29 cellular contexts compared by ENCODE assay signal in the genomic region with DNA sequence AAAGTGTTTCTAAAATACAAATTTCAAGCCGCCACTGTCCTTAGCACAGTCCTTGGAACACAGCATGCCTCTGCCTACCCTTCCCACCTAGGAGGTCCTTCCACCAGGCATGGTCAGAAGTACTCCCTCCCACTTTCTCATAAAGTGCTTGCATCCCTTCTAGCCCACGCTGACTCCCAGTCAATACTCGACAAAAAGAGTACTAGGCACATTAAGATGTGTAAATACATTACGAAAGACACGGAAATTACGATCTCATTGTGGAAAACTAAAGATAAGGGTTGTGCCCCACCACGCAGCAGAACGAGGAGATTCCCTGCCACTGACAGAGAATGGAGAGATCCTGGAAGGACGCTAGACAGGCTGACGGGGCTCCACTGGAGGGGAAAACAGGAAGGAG. TPM values are rescaled to one million over a fixed set of nuclear protein-coding genes. Genes with fewer than 3 reads are reported as not detected.
DNase-seq lines count a peak whose midpoint lies in the region; ATAC-seq, FAIRE-seq and TF ChIP-seq lines count a peak whose summit lies in the region.
"Had no signal": no experiment of that assay in that cellular context is flagged by ENCODE, and none has a peak within 500 bp of the region (broad histone marks: within the 10 kb centered on the region; RNA-seq: fewer than 3 reads in every experiment).

No MANE protein-coding gene starts in this region.

- intact Hi-C loops in HepG2 (cut with micrococcal nuclease; ENCODE audit: unreplicated experiment): no loop called here

- POLR2A ChIA-PET in HepG2 (lab: Yijun Ruan, JAX) (interaction anchor here (0.7 to 1.7 kb wide), 6 partner anchors 11 to 101 kb away, joined by 3 to 10 read pairs (median 4); a partner anchor contains a TSS), SK-N-SH (lab: Yijun Ruan, JAX) (no interaction called here)

- H3T11ph ChIP-seq in H9 (ENCODE audit: low read length): no peak overlapping the region

- H3K27me3 Mint-ChIP-seq in H9 (ENCODE audit: low read depth): no peaks in the 10 kb centered on the region
- H3K27me3 Mint-ChIP-seq in progenitor cell of endocrine pancreas: no peaks in the 10 kb centered on the region
- H3K27me3 Mint-ChIP-seq: activated B cell treated with CpG ODN at 0.5 μM for 24 hours; activated naive CD8-positive, alpha-beta T cell treated with anti-CD3 and anti-CD28 coated beads, Interleukin-2, amount 50 U/mL, for 24 hours; stimulated activated naive CD8-positive, alpha-beta T cell treated with anti-CD3 and anti-CD28 coated beads, Interleukin-15, amount 100 ng/mL, for 72 hours had no signal

- H3F3A ChIP-seq in SK-N-SH (replicated peaks; ENCODE audit: insufficient read depth): no peaks in the 10 kb centered on the region

- in situ Hi-C loops in HepG2 (cut with HindIII; ENCODE audit: extremely low pct_ligation_motif_present, low pct_unique_long_range_greater_than_20kb): no loop called here

- BruUV-seq in HepG2 (replicated peaks; lab: Mats Ljungman, UMichigan): no TSS peak

- no peak for TF ChIP-seq POLR2A in HepG2 (IDR thresholded peaks at IDR 0.05; ENCODE audit: insufficient read depth in 1 of 2, low read depth in 2 of 2, low read length in 2 of 2)

- TF ChIP-seq EP300 in HepG2 (IDR thresholded peaks at IDR 0.05; ENCODE audit: low read depth in 2 of 2, low read length in 2 of 2) (no peak; a peak in 1 of 4 replicates), HepG2 (CRISPR knock-in tag; IDR thresholded peaks at IDR 0.05; ENCODE audit: borderline replicate concordance) (0 out of 2 replicates have a peak, but pooled peaks have one; percentile 26), SK-N-SH (IDR thresholded peaks at IDR 0.05; ENCODE audit: borderline replicate concordance in 1 of 2, low read depth in 1 of 2, low read length in 1 of 2) (no peak)

- H3K27me3 ChIP-seq in H9 (ENCODE audit: insufficient read depth, low read length) (no peaks in the 10 kb centered on the region), HepG2 (ENCODE audit: control insufficient read depth in 1 of 2, insufficient read depth in 2 of 2, low read length in 2 of 2) (no peaks in the 10 kb centered on the region), SK-N-SH (ENCODE audit: insufficient read depth) (no peaks in the 10 kb centered on the region)
- H3K27me3 ChIP-seq: upper lobe of left lung had no signal

- H3K79me2 ChIP-seq in H9 (ENCODE audit: insufficient read depth, low read length) (peaks cover 58% of the 10 kb centered on the region; the same call in 1 of the 2 replicates), HepG2 (ENCODE audit: insufficient read depth, low read length) (peaks cover 95% of the 10 kb centered on the region), SK-N-SH (ENCODE audit: insufficient read depth) (peaks cover 66% of the 10 kb centered on the region)

- H3K4me3 Mint-ChIP-seq in H9 (no peak overlapping the region), progenitor cell of endocrine pancreas (ENCODE audit: low read depth) (peak overlapping the region; percentile 2)
- H3K4me3 Mint-ChIP-seq: activated B cell treated with CpG ODN at 0.5 μM for 24 hours; activated naive CD8-positive, alpha-beta T cell treated with anti-CD3 and anti-CD28 coated beads, Interleukin-2, amount 50 U/mL, for 24 hours; neural crest cell; stimulated activated naive CD8-positive, alpha-beta T cell treated with anti-CD3 and anti-CD28 coated beads, Interleukin-15, amount 100 ng/mL, for 72 hours had no signal

- FAIRE-seq in HepG2 (lab: Jason Lieb, UNC): no peak
- FAIRE-seq: endometrium, G401.6 had no signal

- CTCF ChIA-PET in HepG2 (lab: Yijun Ruan, JAX; ENCODE audit: low intra/inter-chr PET ratio, low total read pairs): no interaction called here
- CTCF ChIA-PET in SK-N-SH (lab: Yijun Ruan, JAX): interaction anchor here (1.2 kb wide), 1 partner anchor 11 kb away, joined by 5 read pairs; no protein-coding TSS in a partner anchor

- no peak overlapping the region for H3K4me2 ChIP-seq in H9 (ENCODE audit: insufficient read depth, insufficient read length, low read length)
- H3K4me2 ChIP-seq in HepG2 (ENCODE audit: low read depth, low read length): peak overlapping the region; percentile 43
- H3K4me2 ChIP-seq in SK-N-SH: no peak overlapping the region

- TF ChIP-seq RAD21 in HepG2 (CRISPR knock-in tag; IDR thresholded peaks at IDR 0.05) (no peak), SK-N-SH (IDR thresholded peaks at IDR 0.05; ENCODE audit: low read length) (no peak)

- H3K4ac ChIP-seq in H9 (ENCODE audit: low read depth, low read length): no peak overlapping the region

- H3K36me3 Mint-ChIP-seq in H9 (ENCODE audit: insufficient read depth in 1 of 3, low read depth in 3 of 3) (peaks cover 11 to 37% (median 28%) of the 10 kb centered on the region in 3 experiments; a peak in 6 of 7 replicates), progenitor cell of endocrine pancreas (ENCODE audit: insufficient read depth) (peaks cover 7% of the 10 kb centered on the region)

- H3K23me2 ChIP-seq in H9 (ENCODE audit: insufficient read length, low read depth, low read length, poor library complexity, severe bottlenecking): no peaks in the 10 kb centered on the region

- no peak overlapping the region for H3K9ac ChIP-seq in H9 (ENCODE audit: extremely low read depth, insufficient read length, low read length)
- 0 out of 2 replicates have a peak overlapping the region, but pooled peaks have one; percentile 3 for H3K9ac ChIP-seq in HepG2 (ENCODE audit: insufficient read depth, low read depth, low read length)
- H3K9ac ChIP-seq in SK-N-SH: no peak overlapping the region

- H2BK15ac ChIP-seq in H9 (ENCODE audit: low read depth, low read length): no peak overlapping the region

- H2BK120ac ChIP-seq in H9 (ENCODE audit: low read depth, low read length, poor library complexity, severe bottlenecking): no peak overlapping the region

- H2AFZ ChIP-seq in H9 (ENCODE audit: low read length): no peak overlapping the region
- H2AFZ ChIP-seq in HepG2 (ENCODE audit: low read length): no peak overlapping the region
- no peak overlapping the region for H2AFZ ChIP-seq in SK-N-SH (ENCODE audit: low read depth)

- peaks cover 23 to 24% of the 10 kb centered on the region in 2 experiments for H3K4me1 Mint-ChIP-seq in H9
- H3K4me1 Mint-ChIP-seq in progenitor cell of endocrine pancreas (ENCODE audit: low read depth): peaks cover 29% of the 10 kb centered on the region
- H3K4me1 Mint-ChIP-seq: stimulated activated naive CD8-positive, alpha-beta T cell treated with anti-CD3 and anti-CD28 coated beads, Interleukin-15, amount 100 ng/mL, for 72 hours had no signal

- H3K4me3 ChIP-seq in HepG2 (replicated peaks in 1 of 3; ENCODE audit: insufficient read depth in 1 of 3, low read depth in 2 of 3, low read length in 3 of 3): 0 out of 6 replicates have a peak overlapping the region, but pooled peaks of 1 of the 3 experiments have one; percentile 2
- H3K4me3 ChIP-seq in SK-N-SH (ENCODE audit: low read depth in 2 of 2, low read length in 1 of 2): no peak overlapping the region
- H3K4me3 ChIP-seq: prostate gland, upper lobe of left lung had no signal

- H2BK5ac ChIP-seq in H9 (ENCODE audit: insufficient read length, low read length): no peak overlapping the region

- no peak overlapping the region for H2AK5ac ChIP-seq in H9 (ENCODE audit: insufficient read length, low read length)

- no peak overlapping the region for H4K5ac ChIP-seq in H9 (ENCODE audit: insufficient read length, low read depth, low read length)

- WGBS in H9 (ENCODE audit: extremely low coverage, insufficient read length, low lambda C conversion rate): no CpG with 5 or more reads among the region's 10 CpGs
- WGBS in HepG2 (ENCODE audit: low lambda C conversion rate): 22% methylated on average over 10 of the region's 10 CpGs
- WGBS in SK-N-SH (ENCODE audit: low lambda C conversion rate): 93% methylated on average over 10 of the region's 10 CpGs

- DNase-seq in H9: no peak
- DNase-seq in amniotic epithelial cell (ENCODE audit: low read depth): peak; percentile 48
- peak; percentile 59 for DNase-seq in HepG2 (ENCODE audit: low spot score)
- no peak for DNase-seq in progenitor cell of endocrine pancreas (ENCODE audit: low spot score, unreplicated experiment)
- no peak for DNase-seq in SK-N-SH
- no peak for DNase-seq in islet precursor cell
- no peak for DNase-seq in effector CD4-positive, alpha-beta T cell
- DNase-seq: ACHN; activated B cell treated with CpG ODN at 0.5 μM for 24 hours; activated CD4-positive, alpha-beta T cell treated with anti-CD3 and anti-CD28 coated beads, Interleukin-2, amount 50 U/mL, for 4 hours; activated effector memory CD4-positive, alpha-beta T cell treated with Interleukin-2 at 50 U/mL for 16 hours; activated naive CD8-positive, alpha-beta T cell treated with anti-CD3 and anti-CD28 coated beads, Interleukin-2, amount 50 U/mL, for 24 hours; KG1; left cardiac atrium; MV-4-11; NCI-H1694 treated with DMSO at 0.1 percent for 48 hours; NCI-H2171 treated with DMSO at 0.1 percent for 48 hours; NCI-H526; stimulated activated CD4-positive, alpha-beta T cell treated with anti-CD3 and anti-CD28 coated beads, Interleukin-4, amount 100 ng/mL, for 1 hour; stimulated activated naive CD8-positive, alpha-beta T cell treated with anti-CD3 and anti-CD28 coated beads, Interleukin-15, amount 100 ng/mL, for 72 hours; upper lobe of left lung had no signal

- H3K4me1 ChIP-seq in H9 (ENCODE audit: insufficient read depth, low read length): peaks cover 4% of the 10 kb centered on the region; the same call in 1 of the 2 replicates
- H3K4me1 ChIP-seq in HepG2 (ENCODE audit: insufficient read depth, low read length): peaks cover 97% of the 10 kb centered on the region
- peaks cover 0 to 3% of the 10 kb centered on the region in 2 experiments; a peak in 1 of 4 replicates for H3K4me1 ChIP-seq in SK-N-SH (ENCODE audit: control insufficient read depth in 1 of 2, insufficient read depth in 2 of 2, low read depth in 1 of 2, low read length in 1 of 2)

- H3K79me1 ChIP-seq in H9 (ENCODE audit: insufficient read depth, low read depth, low read length, poor library complexity, severe bottlenecking): peaks cover 6% of the 10 kb centered on the region

- H3K36me3 ChIP-seq in HepG2 (replicated peaks in 1 of 2; ENCODE audit: control insufficient read depth in 1 of 2, insufficient read depth in 2 of 2, low read length in 2 of 2) (peaks cover 10 to 24% of the 10 kb centered on the region in 2 experiments; a peak in 4 of 5 replicates), SK-N-SH (replicated peaks in 1 of 2; ENCODE audit: control insufficient read depth in 1 of 2, insufficient read depth in 2 of 2, low read length in 1 of 2) (peaks cover 0 to 10% of the 10 kb centered on the region in 2 experiments)
- H3K36me3 ChIP-seq: prostate gland, upper lobe of left lung had no signal

- no peak overlapping the region for H3K27ac ChIP-seq in H9 (ENCODE audit: insufficient read length, low read depth, low read length)
- peak overlapping the region; percentile 79 for H3K27ac ChIP-seq in HepG2 (ENCODE audit: extremely low read length, insufficient read depth, low read length)
- H3K27ac ChIP-seq in SK-N-SH (ENCODE audit: low read depth in 2 of 2, low read length in 1 of 2): no peak overlapping the region
- H3K27ac ChIP-seq: C4-2B, RWPE1 had no signal

- no peak for TF ChIP-seq CTCF in H9 (conservative IDR thresholded peaks at IDR 0.05)
- no peak for TF ChIP-seq CTCF in HepG2 (CRISPR knock-in tag; IDR thresholded peaks at IDR 0.05)
- TF ChIP-seq CTCF in progenitor cell of endocrine pancreas (IDR thresholded peaks at IDR 0.05; ENCODE audit: unreplicated experiment): no peak
- TF ChIP-seq CTCF in SK-N-SH (IDR thresholded peaks at IDR 0.05): no peak

- no peak overlapping the region for H3K23ac ChIP-seq in H9 (ENCODE audit: insufficient read length, low read depth, low read length)

- no peak overlapping the region for H2BK20ac ChIP-seq in H9 (ENCODE audit: low read depth, low read length, poor library complexity, severe bottlenecking)

- no peak overlapping the region for H4K8ac ChIP-seq in H9 (replicated peaks; ENCODE audit: insufficient read length, low read depth, low read length)

- no peaks in the 10 kb centered on the region for H3K9me2 ChIP-seq in SK-N-SH

- ATAC-seq in HepG2 (peak; percentile 42), HG02642 (IDR thresholded peaks at IDR 0.05; ENCODE audit: poor library complexity, unreplicated experiment) (no peak)
- ATAC-seq: activated naive CD8-positive, alpha-beta T cell treated with anti-CD3 and anti-CD28 coated beads, Interleukin-2, amount 50 U/mL, for 24 hours; HCT116; left cardiac atrium; stimulated activated naive CD8-positive, alpha-beta T cell treated with anti-CD3 and anti-CD28 coated beads, Interleukin-15, amount 100 ng/mL, for 72 hours had no signal

- H3K27ac Mint-ChIP-seq in H9 (peak overlapping the region; percentile 17 to 59 (median 40); a peak in 5 of 7 replicates), progenitor cell of endocrine pancreas (peak overlapping the region; percentile 79)
- H3K27ac Mint-ChIP-seq: activated B cell treated with CpG ODN at 0.5 μM for 24 hours; activated naive CD8-positive, alpha-beta T cell treated with anti-CD3 and anti-CD28 coated beads, Interleukin-2, amount 50 U/mL, for 24 hours; stimulated activated naive CD8-positive, alpha-beta T cell treated with anti-CD3 and anti-CD28 coated beads, Interleukin-15, amount 100 ng/mL, for 72 hours had no signal

- H3K9me3 ChIP-seq in H9 (ENCODE audit: control insufficient read depth, low read depth, low read length) (no peaks in the 10 kb centered on the region), HepG2 (ENCODE audit: low read length) (no peaks in the 10 kb centered on the region), SK-N-SH (no peaks in the 10 kb centered on the region)
- H3K9me3 ChIP-seq: prostate gland, upper lobe of left lung had no signal

- no peak overlapping the region for H3K14ac ChIP-seq in H9 (ENCODE audit: insufficient read depth, low read length)

- H3K9me3 Mint-ChIP-seq in H9: no peaks in the 10 kb centered on the region
- H3K9me3 Mint-ChIP-seq in progenitor cell of endocrine pancreas (ENCODE audit: low read depth): no peaks in the 10 kb centered on the region
- H3K9me3 Mint-ChIP-seq: activated B cell treated with CpG ODN at 0.5 μM for 24 hours; activated naive CD8-positive, alpha-beta T cell treated with anti-CD3 and anti-CD28 coated beads, Interleukin-2, amount 50 U/mL, for 24 hours; neural crest cell; stimulated activated naive CD8-positive, alpha-beta T cell treated with anti-CD3 and anti-CD28 coated beads, Interleukin-15, amount 100 ng/mL, for 72 hours had no signal

- no peak overlapping the region for H4K91ac ChIP-seq in H9 (ENCODE audit: insufficient read length, low read depth, low read length)

- H3K56ac ChIP-seq in H9 (ENCODE audit: insufficient read length, low read depth, low read length): no peak overlapping the region

- no peaks in the 10 kb centered on the region for H4K20me1 ChIP-seq in H9 (ENCODE audit: control insufficient read depth, insufficient read depth, insufficient read length)
- peaks cover 39% of the 10 kb centered on the region for H4K20me1 ChIP-seq in HepG2 (ENCODE audit: insufficient read depth, low read length)
- H4K20me1 ChIP-seq in SK-N-SH (ENCODE audit: insufficient read depth): no peaks in the 10 kb centered on the region

- H2BK12ac ChIP-seq in H9 (ENCODE audit: insufficient read length, low read depth, low read length): no peak overlapping the region

- no peak overlapping the region for H3K18ac ChIP-seq in H9 (ENCODE audit: insufficient read length, low read depth, low read length)

RNA-seq across cellular contexts. Expression of a gene that starts 13.5 kb away (rescaled TPM):
- total RNA-seq in H9 (2021): 63.0 and 64.2 TPM in 2 replicates
- 83.6 and 92.7 TPM in 2 replicates for total RNA-seq in HepG2 (2016; rRNA removed; fragmentation: Illumina TruSeq; extraction: Trizol)
- 19.2 and 23.2 TPM in 2 replicates for total RNA-seq in HepG2 (2016; cell fraction: cytosol; rRNA removed; fragmentation: Illumina TruSeq; extraction: Trizol; ENCODE audit: low read depth)
- 87.5 and 87.8 TPM in 2 replicates for total RNA-seq in HepG2 (2016; cell fraction: insoluble cytoplasmic fraction; rRNA removed; fragmentation: Illumina TruSeq; extraction: Trizol)
- total RNA-seq in HepG2 (2016; cell fraction: membrane; rRNA removed; fragmentation: Illumina TruSeq; extraction: Trizol): 52.5 and 57.2 TPM in 2 replicates
- 127 and 148 TPM in 2 replicates for total RNA-seq in HepG2 (2016; cell fraction: nucleus; rRNA removed; fragmentation: Illumina TruSeq; extraction: Trizol)
- 61.1 and 71.6 TPM in 2 replicates for polyA plus RNA-seq in HepG2 (2011; rRNA removed)
- 53.1 and 55.7 TPM in 2 replicates for polyA plus RNA-seq in HepG2 (2011; cell fraction: cytosol; rRNA removed)
- polyA plus RNA-seq in HepG2 (2011; cell fraction: nucleus; rRNA removed): 87.9 and 97.8 TPM in 2 replicates
- 57.3 and 69.6 TPM in 2 replicates for polyA plus RNA-seq in HepG2 (2012)
- polyA plus RNA-seq in HepG2 (2016; cell fraction: cytosol; fragmentation: Illumina TruSeq; extraction: Trizol; ENCODE audit: low read depth): 17.1 and 18.4 TPM in 2 replicates
- polyA plus RNA-seq in HepG2 (2016; cell fraction: insoluble cytoplasmic fraction; fragmentation: Illumina TruSeq; extraction: Trizol; ENCODE audit: low read depth): 91.8 and 101 TPM in 2 replicates
- 34.6 and 36.0 TPM in 2 replicates for polyA plus RNA-seq in HepG2 (2016; cell fraction: membrane; fragmentation: Illumina TruSeq; extraction: Trizol; ENCODE audit: low read depth)
- polyA plus RNA-seq in HepG2 (2016; cell fraction: nucleus; fragmentation: Illumina TruSeq; extraction: Trizol; ENCODE audit: insufficient read depth, low read depth): 309 and 329 TPM in 2 replicates
- polyA minus RNA-seq in HepG2 (2011; rRNA and poly(A)+ RNA removed; ENCODE audit: low replicate concordance): 46.2 and 97.9 TPM in 2 replicates
- 41.1 and 41.4 TPM in 2 replicates for polyA minus RNA-seq in HepG2 (2011; cell fraction: cytosol; rRNA and poly(A)+ RNA removed)
- polyA minus RNA-seq in HepG2 (2011; cell fraction: nucleus; rRNA and poly(A)+ RNA removed): 84.0 and 96.3 TPM in 2 replicates
- total RNA-seq in progenitor cell of endocrine pancreas: 60.4 and 64.3 TPM in 2 replicates
- polyA plus RNA-seq in SK-N-SH (2012; rRNA removed): 12.3 and 13.7 TPM in 2 replicates
- 7.4 and 8.5 TPM in 2 replicates for polyA plus RNA-seq in SK-N-SH (2012; cell fraction: cytosol; rRNA removed)
- 69.3 and 80.7 TPM in 2 replicates for polyA plus RNA-seq in SK-N-SH (2012; cell fraction: nucleus; rRNA removed)

Comparison
In these comparisons a context has a peak if more than half of its experiments do, and no peak if none do; other contexts are left out.
1. DNase-seq: peak in amniotic epithelial cell (single experiment) and HepG2 (single experiment); none in H9 (single experiment), progenitor cell of endocrine pancreas (single experiment), SK-N-SH (single experiment), islet precursor cell (single experiment) and effector CD4-positive, alpha-beta T cell (single experiment).